8 cellular contexts compared by ENCODE assay signal in the genomic region with DNA sequence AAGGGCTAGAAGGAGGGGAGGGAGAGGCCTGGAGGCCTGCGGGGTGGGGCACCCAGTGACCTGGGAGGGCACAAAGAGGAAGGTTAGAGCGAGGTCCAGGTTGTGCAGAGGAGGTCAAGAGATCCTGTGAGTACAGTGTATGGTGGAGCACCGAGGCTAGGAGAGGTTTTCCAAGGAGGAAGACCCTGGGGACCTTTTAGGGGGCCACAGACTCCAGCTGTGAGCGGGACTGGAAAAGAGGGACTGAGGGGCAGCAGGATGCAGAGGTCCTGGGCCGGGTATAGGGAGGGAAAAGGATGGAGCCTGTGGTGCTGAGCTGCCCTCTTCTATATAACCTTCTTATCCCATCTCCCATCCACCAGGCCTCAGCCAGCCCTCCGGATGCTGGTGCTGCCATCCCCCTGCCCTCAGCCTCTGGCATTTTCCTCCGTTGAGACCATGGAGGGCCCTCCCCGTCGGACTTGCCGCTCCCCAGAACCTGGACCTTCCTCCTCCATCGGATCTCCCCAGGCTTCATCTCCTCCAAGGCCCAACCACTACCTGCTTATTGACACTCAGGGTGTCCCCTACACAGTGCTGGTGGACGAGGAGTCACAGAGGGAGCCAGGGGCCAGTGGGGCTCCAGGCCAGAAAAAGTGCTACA. TPM values are rescaled to one million over a fixed set of nuclear protein-coding genes. Genes with fewer than 3 reads are reported as not detected.
A peak's percentile ranks its signal among the peaks of the same experiment; 100 is the strongest.
DNase-seq lines count a peak whose midpoint lies in the region; ATAC-seq and TF ChIP-seq lines count a peak whose summit lies in the region.

No MANE protein-coding gene starts in this region.

- H2BK120ac ChIP-seq in mesendoderm (ENCODE audit: low read depth, low read length): peak overlapping the region; percentile 39

- H2AFZ ChIP-seq in mammary epithelial cell (ENCODE audit: low read depth, low read length): no peak overlapping the region

- CTCF ChIA-PET in mammary epithelial cell (lab: Charles Lee; ENCODE audit: low non-redundant PET): interaction anchor here (0.6 kb wide), 1 partner anchor 10 kb away, joined by 3 read pairs; no protein-coding TSS in a partner anchor

- H3K18ac ChIP-seq in mesendoderm (ENCODE audit: low read length): no peak overlapping the region

- peak overlapping the region; percentile 97 for H3K56ac ChIP-seq in mesendoderm (ENCODE audit: low read length)

- peak overlapping the region; percentile 30 for H2AK5ac ChIP-seq in mesendoderm (ENCODE audit: low read length)

- H3K4me2 ChIP-seq in mammary epithelial cell (ENCODE audit: insufficient read depth, low read depth, low read length) (peak overlapping the region; percentile 76), mesendoderm (ENCODE audit: low read length) (peak overlapping the region; percentile 78)

- dilution Hi-C loops in mammary epithelial cell (cut with HindIII; ENCODE audit: low sequenced_read_pairs): loop anchor here (10.0 kb wide), 1 partner anchor 490 kb away; a partner anchor contains a TSS

- no peak overlapping the region for H2BK15ac ChIP-seq in mesendoderm (replicated peaks; ENCODE audit: low read depth)

- H3K4me1 ChIP-seq in mammary epithelial cell (ENCODE audit: insufficient read depth, low read length): peaks cover 52% of the 10 kb centered on the region
- peaks cover 2% of the 10 kb centered on the region for H3K4me1 ChIP-seq in mesendoderm (ENCODE audit: control insufficient read depth, low read depth, low read length)
- H3K4me1 ChIP-seq in urinary bladder (ENCODE audit: insufficient read depth): peaks cover 2% of the 10 kb centered on the region

- no peaks in the 10 kb centered on the region for H4K20me1 ChIP-seq in mammary epithelial cell (ENCODE audit: insufficient read depth, low read length)

- H4K8ac ChIP-seq in mesendoderm (ENCODE audit: low read depth, low read length): no peak overlapping the region

- BruUV-seq in mammary epithelial cell (replicated peaks; lab: Mats Ljungman, UMichigan): no TSS peak

- peaks cover 4% of the 10 kb centered on the region for H3K36me3 ChIP-seq in mammary epithelial cell (ENCODE audit: insufficient read depth, low read length)
- peaks cover 7% of the 10 kb centered on the region for H3K36me3 ChIP-seq in mesendoderm (ENCODE audit: control insufficient read depth, insufficient read depth, low read length)
- no peaks in the 10 kb centered on the region for H3K36me3 ChIP-seq in urinary bladder (ENCODE audit: insufficient read depth)

- H3K27me3 ChIP-seq in mammary epithelial cell (ENCODE audit: insufficient read depth, low read length) (no peaks in the 10 kb centered on the region), mesendoderm (ENCODE audit: insufficient read depth, low read length, poor library complexity) (no peaks in the 10 kb centered on the region)

- peak overlapping the region; percentile 20 for H3K27ac ChIP-seq in mammary epithelial cell (ENCODE audit: insufficient read depth, low read depth, low read length)
- H3K27ac ChIP-seq in mesendoderm (ENCODE audit: low read depth, low read length): no peak overlapping the region
- H3K27ac ChIP-seq in urinary bladder (ENCODE audit: low read depth): no peak overlapping the region

- H3K9me3 ChIP-seq in mammary epithelial cell (replicated peaks; ENCODE audit: insufficient read depth, low read length): no peaks in the 10 kb centered on the region

- H3K4me3 ChIP-seq in mammary epithelial cell (replicated peaks in 1 of 3; ENCODE audit: insufficient read depth in 1 of 3, low read depth in 2 of 3, low read length in 3 of 3): peak overlapping the region; percentile 81 to 86 (median 82)
- peak overlapping the region; percentile 98 for H3K4me3 ChIP-seq in mesendoderm (ENCODE audit: low read length)
- peak overlapping the region; percentile 94 for H3K4me3 ChIP-seq in urinary bladder (ENCODE audit: low read depth, low read length)

- H3K4ac ChIP-seq in mesendoderm (ENCODE audit: low read depth, low read length): peak overlapping the region; percentile 95

- peak overlapping the region; percentile 89 for H3K23ac ChIP-seq in mesendoderm (ENCODE audit: low read length)

- no peak overlapping the region for H2BK5ac ChIP-seq in mesendoderm (ENCODE audit: low read length)

- 44% methylated on average over 7 of the region's 12 CpGs for WGBS in mammary epithelial cell (ENCODE audit: low coverage, missing lambda C conversion rate)
- no CpG with 5 or more reads among the region's 12 CpGs for WGBS in mesendoderm (ENCODE audit: extremely low coverage, insufficient coverage, low lambda C conversion rate)
- 45% methylated on average over 12 of the region's 12 CpGs for WGBS in urinary bladder

- DNase-seq in Right ventricle myocardium superior: peak; percentile 39
- DNase-seq in cardiac septum (ENCODE audit: low spot score): no peak
- no peak for DNase-seq in mammary epithelial cell
- no peak for DNase-seq in mesendoderm
- DNase-seq in T1000 (lab: John Stamatoyannopoulos, UW): no peak
- DNase-seq in ecto neural progenitor cell (ENCODE audit: low spot score): no peak

- TF ChIP-seq CTCF in mammary epithelial cell (conservative IDR thresholded peaks at IDR 0.05 in 1 of 2, IDR thresholded peaks at IDR 0.05 in 1 of 2; ENCODE audit: extremely low read depth in 1 of 2, insufficient read depth in 1 of 2, low read depth in 1 of 2, low read length in 2 of 2): no peak

- no peak overlapping the region for H4K5ac ChIP-seq in mesendoderm (ENCODE audit: low read length)

- intact Hi-C loops in Right ventricle myocardium superior (cut with DNase I) (no loop called here), cardiac septum (cut with DNase I) (no loop called here), mammary epithelial cell (cut with micrococcal nuclease) (no loop called here)

- ATAC-seq in Right ventricle myocardium superior (ENCODE audit: poor library complexity) (no peak), GM19351 (IDR thresholded peaks at IDR 0.05; ENCODE audit: unreplicated experiment) (no peak)

- H3K9ac ChIP-seq in mammary epithelial cell (ENCODE audit: insufficient read depth, low read length): peak overlapping the region; percentile 83
- H3K9ac ChIP-seq in mesendoderm (ENCODE audit: low read length): peak overlapping the region; percentile 99

- in situ Hi-C loops in mammary epithelial cell (cut with MboI; ENCODE audit: low sequenced_read_pairs in 2 of 2): loop anchor here in 1 of 2 donors (25.0 kb wide), 1 partner anchor 507 kb away; a partner anchor contains a TSS

- peaks cover 8% of the 10 kb centered on the region for H3K79me1 ChIP-seq in mesendoderm (ENCODE audit: low read length)

- H3K79me2 ChIP-seq in mammary epithelial cell (ENCODE audit: insufficient read depth, low read length) (peaks cover 53% of the 10 kb centered on the region), mesendoderm (ENCODE audit: control insufficient read depth, insufficient read depth, low read length) (peaks cover 20% of the 10 kb centered on the region)

RNA-seq across cellular contexts. Expression of a gene that starts 0.9 kb away (rescaled TPM):
- total RNA-seq in Right ventricle myocardium superior (7.1 TPM), cardiac septum (6.5 TPM), mammary epithelial cell (10 to 100 TPM; 19.8 to 30.4 TPM), urinary bladder (6.5 TPM)
- polyA plus RNA-seq in mammary epithelial cell (18.4 TPM), urinary bladder (21.8 TPM)
- 13.3 TPM for polyA minus RNA-seq in mammary epithelial cell
- 34.8 TPM for polyA plus RNA-seq in mesendoderm (2013, experiment 1 of 2)
- 34.8 TPM for polyA plus RNA-seq in mesendoderm (2013, experiment 2 of 2)

RNA-seq across cellular contexts. Expression of a gene that starts 3.5 kb away (rescaled TPM):
- total RNA-seq in Right ventricle myocardium superior (11.9 TPM), cardiac septum (29.0 TPM), mammary epithelial cell (10 to 100 TPM in 1 of 2 donors, 1 to 10 TPM in 1; 7.5 to 30.1 TPM), urinary bladder (4.1 TPM)
- polyA plus RNA-seq in mammary epithelial cell (6.7 TPM), urinary bladder (49.0 TPM)
- polyA minus RNA-seq in mammary epithelial cell: 42.1 TPM
- 12.1 TPM for polyA plus RNA-seq in mesendoderm (2013, experiment 1 of 2)
- polyA plus RNA-seq in mesendoderm (2013, experiment 2 of 2): 13.5 TPM

RNA-seq across cellular contexts. Expression of a gene that starts 3.7 kb away (rescaled TPM):
- total RNA-seq in Right ventricle myocardium superior (20.5 TPM), cardiac septum (15.9 TPM), mammary epithelial cell (1 to 10 TPM; 5.5 to 7.0 TPM), urinary bladder (4.1 TPM)
- polyA plus RNA-seq in mammary epithelial cell (2.0 TPM), urinary bladder (17.7 TPM)
- polyA minus RNA-seq in mammary epithelial cell: 0.31 TPM
- 7.9 TPM for polyA plus RNA-seq in mesendoderm (2013, experiment 1 of 2)
- polyA plus RNA-seq in mesendoderm (2013, experiment 2 of 2): 7.9 TPM

RNA-seq across cellular contexts. Expression of a gene that starts 10.5 kb away (rescaled TPM):
- total RNA-seq in Right ventricle myocardium superior (75.1 TPM), cardiac septum (80.4 TPM), mammary epithelial cell (100 to 1,000 TPM in 1 of 2 donors, 10 to 100 TPM in 1; 71.3 to 219 TPM), urinary bladder (44.6 TPM)
- polyA plus RNA-seq in mammary epithelial cell (92.2 TPM), urinary bladder (129 TPM)
- 122 TPM for polyA minus RNA-seq in mammary epithelial cell
- 204 TPM for polyA plus RNA-seq in mesendoderm (2013, experiment 1 of 2)
- polyA plus RNA-seq in mesendoderm (2013, experiment 2 of 2): 201 TPM

RNA-seq across cellular contexts. Expression of a gene that starts 19.9 kb away (rescaled TPM):
- total RNA-seq in Right ventricle myocardium superior: 11.7 TPM
- 10.9 TPM for total RNA-seq in cardiac septum
- total RNA-seq in mammary epithelial cell: 1 to 10 TPM; 4.2 to 6.1 TPM
- polyA plus RNA-seq in mammary epithelial cell: 2.7 TPM
- 6.7 TPM for polyA minus RNA-seq in mammary epithelial cell
- 3.9 TPM for polyA plus RNA-seq in mesendoderm (2013, experiment 1 of 2)
- 4.4 TPM for polyA plus RNA-seq in mesendoderm (2013, experiment 2 of 2)
- total RNA-seq in urinary bladder: 4.7 TPM
- 9.7 TPM for polyA plus RNA-seq in urinary bladder
